ENCODE assay signal across 31 cellular contexts in genomic region chr17:61601297-61601696, GRCh38. TPM values are rescaled to one million over a fixed set of nuclear protein-coding genes. Genes with fewer than 3 reads are reported as not detected.
"Had no signal": no experiment of that assay in that cellular context is flagged by ENCODE, and none has a peak within 500 bp of the region (broad histone marks: within the 10 kb centered on the region; RNA-seq: fewer than 3 reads in every experiment).

No MANE protein-coding gene starts in this region.

- FAIRE-seq: urothelium cell line had no signal

- ATAC-seq: stimulated activated effector memory CD8-positive, alpha-beta T cell treated with anti-CD3 and anti-CD28 coated beads, Interleukin-12 subunit alpha, Interleukin-12 subunit beta, amount 100 ng/mL, for 72 hours; stimulated activated memory B cell treated with anti-CD40 and anti-IgM and Interleukin-4, amounts not matched to agents 10 μg/mL and 1 μg/mL and 100 μg/mL, for 72 hours; stimulated activated naive B cell treated with anti-CD40 and anti-IgM and Interleukin-4, amounts not matched to agents 10 μg/mL and 1 μg/mL and 100 μg/mL, for 72 hours; stimulated activated naive CD8-positive, alpha-beta T cell treated with anti-CD3 and anti-CD28 coated beads, Interleukin-15, amount 100 ng/mL, for 72 hours; stimulated activated naive CD8-positive, alpha-beta T cell treated with anti-CD3 and anti-CD28 coated beads, Interleukin-15, Interleukin-2, amounts not matched to agents 100 U/mL and 50 U/mL, for 24 hours; upper lobe of right lung had no signal

- DNase-seq: stimulated activated CD4-positive, alpha-beta T cell treated with anti-CD3 and anti-CD28 coated beads, Interleukin-2, amount 100 ng/mL, for 48 hours; stimulated activated CD4-positive, alpha-beta T cell treated with anti-CD3 and anti-CD28 coated beads, Interleukin-4, amount 100 ng/mL, for 1 hour; stimulated activated CD4-positive, alpha-beta T cell treated with anti-CD3 and anti-CD28 coated beads, Interleukin-4, amount 100 ng/mL, for 24 hours; stimulated activated CD4-positive, alpha-beta T cell treated with anti-CD3 and anti-CD28 coated beads, Interleukin-4, amount 100 ng/mL, for 4 hours; stimulated activated CD8-positive, alpha-beta memory T cell treated with anti-CD3 and anti-CD28 coated beads, Interleukin-4, amount 100 ng/mL, for 48 hours; stimulated activated naive B cell treated with anti-CD40 and anti-IgM and Interleukin-4, amounts not matched to agents 10 μg/mL and 1 μg/mL and 100 μg/mL, for 72 hours; stimulated activated naive CD4-positive, alpha-beta T cell; stimulated activated naive CD4-positive, alpha-beta T cell treated with Interleukin-2 at 50 U/mL for 16 hours; stimulated activated naive CD8-positive, alpha-beta T cell treated with anti-CD3 and anti-CD28 coated beads, Interleukin-15, amount 100 ng/mL, for 72 hours; stimulated activated naive CD8-positive, alpha-beta T cell treated with anti-CD3 and anti-CD28 coated beads, Interleukin-15, Interleukin-2, amounts not matched to agents 100 U/mL and 50 U/mL, for 24 hours; stomach; substantia nigra; testis; thyroid gland; tibial artery; transverse colon; trophoblast cell; upper lobe of right lung; uterus had no signal

- H3K9me3 ChIP-seq: stomach, suprapubic skin, testis, thoracic aorta, thyroid gland, tibial artery, transverse colon, upper lobe of left lung, upper lobe of right lung, uterus, vagina had no signal

- H3K36me3 ChIP-seq: stomach, suprapubic skin, thoracic aorta, thyroid gland, tibial artery, tibial nerve, transverse colon, upper lobe of left lung, upper lobe of right lung, uterus, vagina had no signal

- H3K27me3 ChIP-seq: testis, thyroid gland, tibial nerve, upper lobe of left lung, uterus, vagina had no signal

- H3K4me3 ChIP-seq: stomach, suprapubic skin, testis, thoracic aorta, thyroid gland, tibial artery, tibial nerve, transverse colon, upper lobe of left lung, upper lobe of right lung, uterus, vagina had no signal

- H3K27ac ChIP-seq: stomach, suprapubic skin, testis, thoracic aorta, thyroid gland, tibial artery, tibial nerve, transverse colon, upper lobe of left lung, upper lobe of right lung, uterus, vagina had no signal

- H3K4me1 ChIP-seq: stomach, suprapubic skin, testis, thyroid gland, tibial artery, tibial nerve, transverse colon, upper lobe of left lung, upper lobe of right lung, uterus, vagina had no signal

RNA-seq across cellular contexts. Expression of gene NACA2, which starts 10.3 kb away (rescaled TPM):
- total RNA-seq: stomach, subcutaneous adipose tissue, suprapubic skin, temporal lobe, thoracic aorta, thyroid gland, tibial nerve, transverse colon, upper lobe of left lung, upper lobe of right lung, ureter, urinary bladder, uterus, vagina had no signal
- polyA plus RNA-seq: urinary bladder had no signal
